Comparison of ENCODE assay signal across 24 cellular contexts in the genomic region with DNA sequence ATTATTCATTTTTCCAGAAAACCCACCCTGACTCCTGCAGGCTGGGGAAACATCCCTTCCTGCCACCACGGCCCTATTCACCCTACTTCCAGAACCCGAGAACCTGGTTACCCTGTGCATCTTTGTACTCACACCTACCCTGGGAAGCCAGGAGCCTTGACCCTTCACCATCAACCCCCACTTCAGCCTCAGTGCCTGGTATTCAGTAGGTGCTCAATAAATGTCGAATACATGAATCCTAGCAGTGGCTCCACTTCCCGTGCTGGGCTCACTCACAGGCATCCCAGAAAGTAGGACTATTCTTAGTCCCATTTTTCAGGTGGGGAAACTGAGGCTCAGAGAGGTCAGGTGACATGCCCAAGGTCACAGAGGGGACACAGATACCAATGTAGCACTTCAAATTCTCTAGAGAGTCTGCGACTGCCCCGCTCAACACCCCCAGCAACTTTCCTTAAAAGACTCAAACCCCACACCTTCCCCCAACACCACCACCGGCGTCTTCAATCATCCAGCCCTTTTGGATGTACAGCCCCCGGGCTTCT. TPM values are rescaled to one million over a fixed set of nuclear protein-coding genes. Genes with fewer than 3 reads are reported as not detected.
DNase-seq lines count a peak whose midpoint lies in the region; ATAC-seq, FAIRE-seq and TF ChIP-seq lines count a peak whose summit lies in the region.
"Had no signal": no experiment of that assay in that cellular context is flagged by ENCODE, and none has a peak within 500 bp of the region (broad histone marks: within the 10 kb centered on the region; RNA-seq: fewer than 3 reads in every experiment).

No MANE protein-coding gene starts in this region.

- H2AK5ac ChIP-seq in H1 (ENCODE audit: low read depth, low read length): no peak overlapping the region

- no peak for TF ChIP-seq CTCF in A549 (IDR thresholded peaks at IDR 0.05)
- no peak for TF ChIP-seq CTCF in OCI-LY3 (IDR thresholded peaks at IDR 0.05; ENCODE audit: low read depth, low read length)
- no peak for TF ChIP-seq CTCF in H1 (IDR thresholded peaks at IDR 0.05; ENCODE audit: control extremely low read depth in 1 of 3, insufficient read depth in 1 of 3, low read depth in 1 of 3, low read length in 3 of 3)

- H4K20me1 ChIP-seq in OCI-LY3 (ENCODE audit: insufficient read depth, low read length) (no peaks in the 10 kb centered on the region), H1 (replicated peaks in 1 of 2; ENCODE audit: control insufficient read depth in 1 of 2, insufficient read depth in 2 of 2, low read length in 2 of 2) (no peaks in the 10 kb centered on the region)

- H2BK120ac ChIP-seq in H1 (replicated peaks; ENCODE audit: low read depth, low read length): no peak overlapping the region

- no peak overlapping the region for H3K4me3 Mint-ChIP-seq in stimulated activated effector memory CD8-positive, alpha-beta T cell treated with anti-CD3 and anti-CD28 coated beads, Interleukin-12 subunit alpha, Interleukin-12 subunit beta, amount 100 ng/mL, for 72 hours
- H3K4me3 Mint-ChIP-seq in effector memory CD8-positive, alpha-beta T cell: no peak overlapping the region
- H3K4me3 Mint-ChIP-seq: B cell, CD14-positive monocyte, GM23338 had no signal

- H3K36me3 ChIP-seq in OCI-LY3 (replicated peaks; ENCODE audit: low read depth, low read length) (no peaks in the 10 kb centered on the region), H1 (ENCODE audit: control insufficient read depth in 2 of 4, insufficient read depth in 4 of 4, low read length in 3 of 4) (no peaks in the 10 kb centered on the region)
- H3K36me3 ChIP-seq: Peyer's patch, SJCRH30 had no signal

- H3K9ac ChIP-seq in OCI-LY3 (ENCODE audit: low read length) (no peak overlapping the region), H1 (replicated peaks in 1 of 4; ENCODE audit: extremely low read depth in 1 of 4, low read depth in 3 of 4, low read length in 3 of 4) (no peak overlapping the region)

- no peak overlapping the region for H3K56ac ChIP-seq in H1 (replicated peaks; ENCODE audit: insufficient read length, low read depth, low read length)

- no peak for FAIRE-seq in A549 (lab: Jason Lieb, UNC)
- no peak for FAIRE-seq in H1 (lab: Jason Lieb, UNC)
- FAIRE-seq: A204.1, D721Med had no signal

- POLR2A ChIA-PET in A549 (lab: Yijun Ruan, JAX) (no interaction called here), H1 (lab: Charles Lee; ENCODE audit: partially characterized antibody) (no interaction called here)

- no peak overlapping the region for H3K23ac ChIP-seq in H1 (ENCODE audit: insufficient read length)

- no peak overlapping the region for H3K4ac ChIP-seq in H1 (replicated peaks; ENCODE audit: insufficient read length, low read depth, low read length)

- H3K27ac ChIP-seq in A549: peak overlapping the region; percentile 97 to 100
- no peak overlapping the region for H3K27ac ChIP-seq in OCI-LY3 (ENCODE audit: low read length)
- no peak overlapping the region for H3K27ac ChIP-seq in H1 (ENCODE audit: low read depth, low read length)
- H3K27ac ChIP-seq: Peyer's patch, SJCRH30 had no signal

- H3K27me3 Mint-ChIP-seq in effector memory CD8-positive, alpha-beta T cell: peaks cover 0 to 14% of the 10 kb centered on the region in 2 donors

- no peak overlapping the region for H3K14ac ChIP-seq in H1 (ENCODE audit: insufficient read length)

- H3K27ac Mint-ChIP-seq in stimulated activated effector memory CD8-positive, alpha-beta T cell treated with anti-CD3 and anti-CD28 coated beads, Interleukin-12 subunit alpha, Interleukin-12 subunit beta, amount 100 ng/mL, for 72 hours: peak overlapping the region; percentile 63
- no peak overlapping the region for H3K27ac Mint-ChIP-seq in effector memory CD8-positive, alpha-beta T cell
- H3K27ac Mint-ChIP-seq: B cell, GM23338 had no signal

- TF ChIP-seq POLR2A in A549 (IDR thresholded peaks at IDR 0.05; ENCODE audit: low read length) (no peak), H1 (IDR thresholded peaks at IDR 0.05; ENCODE audit: control extremely low read depth in 1 of 2, low read depth in 2 of 2, low read length in 2 of 2) (no peak)

- ATAC-seq in A549: no peak
- ATAC-seq in stimulated activated effector memory CD8-positive, alpha-beta T cell treated with anti-CD3 and anti-CD28 coated beads, Interleukin-12 subunit alpha, Interleukin-12 subunit beta, amount 100 ng/mL, for 72 hours: no peak
- ATAC-seq in effector memory CD8-positive, alpha-beta T cell (replicated peaks): no peak
- ATAC-seq: GM23338 had no signal

- 88% methylated on average over 9 of the region's 9 CpGs for WGBS in A549 (ENCODE audit: missing lambda C conversion rate)
- 96% methylated on average over 9 of the region's 9 CpGs; no CpG with 5 or more reads in 1 of the 2 experiments for WGBS in H1 (ENCODE audit: extremely low coverage in 1 of 2, insufficient coverage in 1 of 2, insufficient read length in 1 of 2, insufficient replicate concordance in 2 of 2, low coverage in 1 of 2, low lambda C conversion rate in 2 of 2, missing lambda C conversion rate in 1 of 2), 2 experiments

- H4K8ac ChIP-seq in H1 (ENCODE audit: extremely low read depth, insufficient read depth, low read length): no peak overlapping the region

- H2AFZ ChIP-seq in OCI-LY3 (ENCODE audit: low read depth, low read length) (no peak overlapping the region), H1 (ENCODE audit: low read length) (no peak overlapping the region)
- H2AFZ ChIP-seq: GM23338 had no signal

- H3K4me2 ChIP-seq in A549 (no peak overlapping the region), OCI-LY3 (ENCODE audit: low read length) (peak overlapping the region; percentile 37; the same call in 1 of the 2 replicates), H1 (ENCODE audit: insufficient read depth in 1 of 2, low read depth in 2 of 2, low read length in 2 of 2) (no peak overlapping the region)
- H3K4me2 ChIP-seq: GM23338 had no signal

- no peak overlapping the region for H2BK15ac ChIP-seq in H1 (ENCODE audit: low read length)

- H4K5ac ChIP-seq in H1 (ENCODE audit: insufficient read length, low read depth, low read length): no peak overlapping the region

- CTCF ChIA-PET in A549 (lab: Yijun Ruan, JAX): interaction anchor here (0.8 kb wide), 1 partner anchor 48 kb away, joined by 3 read pairs; no protein-coding TSS in a partner anchor
- CTCF ChIA-PET in H1 (lab: Charles Lee; ENCODE audit: partially characterized antibody): interaction anchor here (0.9 to 2.0 kb wide), 6 partner anchors 35 to 465 kb away, joined by 3 to 7 read pairs (median 4); no protein-coding TSS in a partner anchor

- H3K4me3 ChIP-seq in A549: no peak overlapping the region
- H3K4me3 ChIP-seq in OCI-LY3 (ENCODE audit: low read length): no peak overlapping the region
- H3K4me3 ChIP-seq in H1 (ENCODE audit: extremely low read depth in 1 of 4, insufficient read depth in 2 of 4, low read depth in 3 of 4, low read length in 4 of 4): no peak overlapping the region
- H3K4me3 ChIP-seq: GM23338, Peyer's patch, SJCRH30 had no signal

- 0 out of 2 replicates have a peak overlapping the region, but pooled peaks have one; percentile 63 for H2BK12ac ChIP-seq in H1 (ENCODE audit: low read depth, low read length)

- H3K27me3 ChIP-seq in OCI-LY3 (ENCODE audit: low read depth, low read length) (peaks cover 31% of the 10 kb centered on the region), H1 (replicated peaks in 1 of 4; ENCODE audit: control insufficient read depth in 3 of 4, extremely low read depth in 1 of 4, insufficient read depth in 3 of 4, low read length in 3 of 4) (no peaks in the 10 kb centered on the region; a peak in 2 of 7 replicates)
- H3K27me3 ChIP-seq: Peyer's patch, SJCRH30 had no signal

- DNase-seq in A549 (ENCODE audit: low read depth in 1 of 2, low spot score in 1 of 2): no peak
- no peak for DNase-seq in H1 (ENCODE audit: low read depth in 1 of 2, low spot score in 2 of 2)
- DNase-seq in stimulated activated effector memory CD8-positive, alpha-beta T cell treated with anti-CD3 and anti-CD28 coated beads, Interleukin-12 subunit alpha, Interleukin-12 subunit beta, amount 100 ng/mL, for 72 hours (ENCODE audit: low spot score in 2 of 2): no peak
- DNase-seq in effector memory CD8-positive, alpha-beta T cell: no peak
- no peak for DNase-seq in stimulated activated naive CD4-positive, alpha-beta T cell treated with Interleukin-2 at 50 U/mL for 16 hours (lab: John Stamatoyannopoulos, UW)
- DNase-seq in globus pallidus (ENCODE audit: low spot score): no peak
- DNase-seq: DMS53; EL; GF-D8; HCEC 1CT; NCI-H1105; NCI-H2029 treated with DMSO at 0.1 percent for 48 hours; NCI-H226; NCI-H510A treated with DMSO at 0.1 percent for 48 hours; NCI-H748 treated with DMSO at 0.1 percent for 48 hours; NK-92 treated with Interleukin-12 subunit alpha and Interleukin-12 subunit beta, amount 100 ng/mL, for 24 hours; Peyer's patch; SJCRH30 had no signal

- TF ChIP-seq EP300 in A549 (IDR thresholded peaks at IDR 0.05) (no peak), H1 (IDR thresholded peaks at IDR 0.05; ENCODE audit: borderline replicate concordance in 1 of 2, low read depth in 2 of 2, low read length in 2 of 2) (no peak)

- no peaks in the 10 kb centered on the region for H3K9me3 Mint-ChIP-seq in stimulated activated effector memory CD8-positive, alpha-beta T cell treated with anti-CD3 and anti-CD28 coated beads, Interleukin-12 subunit alpha, Interleukin-12 subunit beta, amount 100 ng/mL, for 72 hours
- no peaks in the 10 kb centered on the region for H3K9me3 Mint-ChIP-seq in effector memory CD8-positive, alpha-beta T cell
- H3K9me3 Mint-ChIP-seq: GM23338 had no signal

- H3K4me1 ChIP-seq in A549 (peaks cover 77% of the 10 kb centered on the region), OCI-LY3 (ENCODE audit: low read length) (peaks cover 20% of the 10 kb centered on the region), H1 (replicated peaks in 1 of 4; ENCODE audit: control insufficient read depth in 3 of 4, insufficient read depth in 4 of 4, low read length in 3 of 4) (peaks cover 0 to 10% (median 5%) of the 10 kb centered on the region in 4 experiments; a peak in 5 of 7 replicates)

- no peaks in the 10 kb centered on the region for H3K79me1 ChIP-seq in H1 (ENCODE audit: low read depth, low read length)

- H3K36me3 Mint-ChIP-seq in stimulated activated effector memory CD8-positive, alpha-beta T cell treated with anti-CD3 and anti-CD28 coated beads, Interleukin-12 subunit alpha, Interleukin-12 subunit beta, amount 100 ng/mL, for 72 hours: no peaks in the 10 kb centered on the region
- no peaks in the 10 kb centered on the region for H3K36me3 Mint-ChIP-seq in effector memory CD8-positive, alpha-beta T cell (ENCODE audit: insufficient read depth)
- H3K36me3 Mint-ChIP-seq: CD14-positive monocyte had no signal

- H2BK20ac ChIP-seq in H1 (ENCODE audit: low read length): no peak overlapping the region

- peaks cover 5% of the 10 kb centered on the region for H3K4me1 Mint-ChIP-seq in stimulated activated effector memory CD8-positive, alpha-beta T cell treated with anti-CD3 and anti-CD28 coated beads, Interleukin-12 subunit alpha, Interleukin-12 subunit beta, amount 100 ng/mL, for 72 hours
- peaks cover 0 to 3% of the 10 kb centered on the region in 2 donors for H3K4me1 Mint-ChIP-seq in effector memory CD8-positive, alpha-beta T cell (ENCODE audit: low read depth in 2 of 2)

- no peaks in the 10 kb centered on the region for H3K23me2 ChIP-seq in H1 (ENCODE audit: low read depth, low read length)

- no peak overlapping the region for H3K18ac ChIP-seq in H1 (ENCODE audit: extremely low read depth, low read length)

- 0 out of 2 replicates have a peak overlapping the region, but pooled peaks have one; percentile 56 for H2BK5ac ChIP-seq in H1 (ENCODE audit: low read depth, low read length)

- H4K91ac ChIP-seq in H1 (replicated peaks; ENCODE audit: insufficient read length, low read length): no peak overlapping the region

- H3K79me2 ChIP-seq in OCI-LY3 (ENCODE audit: low read length): no peaks in the 10 kb centered on the region
- no peaks in the 10 kb centered on the region for H3K79me2 ChIP-seq in H1 (ENCODE audit: control insufficient read depth in 1 of 2, insufficient read depth in 2 of 2, low read length in 2 of 2)

- H3K9me3 ChIP-seq in A549 (no peaks in the 10 kb centered on the region), OCI-LY3 (ENCODE audit: insufficient read depth, low read length) (no peaks in the 10 kb centered on the region), H1 (ENCODE audit: insufficient read depth in 2 of 2, low read depth in 1 of 2, low read length in 1 of 2) (no peaks in the 10 kb centered on the region)
- H3K9me3 ChIP-seq: Peyer's patch, SJCRH30 had no signal

- TF ChIP-seq RAD21 in A549 (conservative IDR thresholded peaks at IDR 0.05 in 1 of 2, IDR thresholded peaks at IDR 0.05 in 1 of 2): no peak
- no peak for TF ChIP-seq RAD21 in H1 (IDR thresholded peaks at IDR 0.05 in 1 of 2, conservative IDR thresholded peaks at IDR 0.05 in 1 of 2; ENCODE audit: low read depth in 2 of 2, low read length in 2 of 2)

RNA-seq across cellular contexts. Expression of a gene that starts 36.1 kb away (rescaled TPM):
- polyA plus RNA-seq in A549 (2011; rRNA removed) (21.6 and 44.7 TPM in 2 replicates), A549 (2017; fragmentation: RNase III; extraction: RNeasy Plus Mini Kit Qiagen cat#74134 plus additional on column Dnase treatment) (118 to 129 TPM (median 125 TPM) in 3 replicates), H1 (2011; rRNA removed) (7.9 and 21.2 TPM in 2 replicates)
- 78.5 and 97.9 TPM in 2 replicates for polyA plus RNA-seq in A549 (2012; cell fraction: cytosol; rRNA removed)
- polyA plus RNA-seq in A549 (2012; cell fraction: nucleus; rRNA removed): 128 and 142 TPM in 2 replicates
- polyA minus RNA-seq in A549 (2011; rRNA and poly(A)+ RNA removed): 89.1 and 130 TPM in 2 replicates
- total RNA-seq in H1 (2021; fragmentation: NEBNext Ultra II Directional; extraction: Animal tissue kit (Norgen Biotek cat#: 25700)): 53.2 and 62.0 TPM in 2 replicates
- polyA plus RNA-seq in H1 (2011; cell fraction: cytosol; rRNA removed): 7.9 TPM
- polyA plus RNA-seq in H1 (2011; cell fraction: nucleus; rRNA removed): 27.3 TPM
- 44.6 to 50.3 TPM (median 45.5 TPM) in 4 replicates for polyA plus RNA-seq in H1 (2012, experiment 1 of 2)
- polyA plus RNA-seq in H1 (2012, experiment 2 of 2): 28.6 TPM
- 36.4 TPM for polyA plus RNA-seq in H1 (2013, experiment 1 of 2)
- polyA plus RNA-seq in H1 (2013, experiment 2 of 2): 34.4 TPM
- polyA minus RNA-seq in H1 (2011; rRNA and poly(A)+ RNA removed): 20.8 and 26.6 TPM in 2 replicates
- 35.2 TPM for polyA minus RNA-seq in H1 (2011; cell fraction: cytosol; rRNA and poly(A)+ RNA removed)
- 37.7 TPM for polyA minus RNA-seq in H1 (2011; cell fraction: nucleus; rRNA and poly(A)+ RNA removed)

Comparison
In these comparisons a context has a peak if more than half of its experiments do, and no peak if none do; other contexts are left out.
1. H3K27ac ChIP-seq: peak in A549 (2 of 2); none in OCI-LY3 (single experiment) and H1 (single experiment).